17 cellular contexts compared by ENCODE assay signal in the genomic region with DNA sequence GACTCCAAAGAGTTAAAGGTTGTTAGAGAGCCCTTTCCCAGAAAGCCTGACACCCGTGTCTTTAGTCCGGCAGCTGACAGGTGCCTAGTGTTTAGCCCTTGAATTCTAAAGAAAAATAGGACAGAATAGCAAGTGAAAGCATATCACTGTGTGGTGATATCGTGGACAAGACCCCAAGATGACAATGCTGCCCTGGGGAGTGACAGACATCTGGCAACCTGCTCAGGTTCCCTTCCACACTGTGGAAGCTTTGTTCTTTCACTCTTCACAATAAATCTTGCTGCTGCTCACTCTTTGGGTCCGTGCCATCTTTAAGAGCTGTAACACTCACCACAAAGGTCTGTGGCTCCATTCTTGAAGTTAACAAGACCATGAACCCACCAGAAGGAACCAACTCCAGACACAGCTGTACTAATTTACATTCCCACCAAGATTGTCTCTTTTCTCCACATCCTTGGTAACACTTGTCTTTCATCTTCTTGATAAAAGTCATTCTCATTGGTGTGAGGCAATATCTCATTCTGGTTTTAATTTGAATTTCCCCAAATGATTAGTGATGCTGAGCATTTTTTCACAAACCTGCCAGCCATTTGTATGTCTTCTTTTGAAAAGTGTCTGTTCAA.
DNase-seq lines count a peak whose midpoint lies in the region; ATAC-seq lines count a peak whose summit lies in the region.
"Had no signal": no experiment of that assay in that cellular context is flagged by ENCODE, and none has a peak within 500 bp of the region (broad histone marks: within the 10 kb centered on the region; RNA-seq: fewer than 3 reads in every experiment).

No MANE protein-coding gene starts in this region.

- H3K4me1 Mint-ChIP-seq in naive B cell = peaks cover 9 to 13% (median 10%) of the 10 kb centered on the region in 3 donors

- peaks cover 17 to 29% of the 10 kb centered on the region in 2 donors for H3K36me3 Mint-ChIP-seq in naive B cell

- H3K27me3 Mint-ChIP-seq in naive B cell = no peaks in the 10 kb centered on the region

- H3K4me3 Mint-ChIP-seq in naive B cell = peak overlapping the region in 5 of 8 donors; percentile 22 to 83 (median 28)

- DNase-seq in M059J (ENCODE audit: low read depth) (peak; percentile 20), naive B cell (no peak), A172 (ENCODE audit: low spot score) (no peak), midbrain (lab: John Stamatoyannopoulos, UW) (no peak), DMS153 treated with DMSO at 0.1 percent for 48 hours (lab: John Stamatoyannopoulos, UW; ENCODE audit: unreplicated experiment) (no peak)
- DNase-seq: activated CD4-positive, alpha-beta T cell treated with anti-CD3 and anti-CD28 coated beads, Interleukin-2, amount 50 U/mL, for 48 hours; activated naive CD4-positive, alpha-beta T cell treated with anti-CD3 and anti-CD28 coated beads, Interleukin-2, amount 50 U/mL, for 16 hours; activated T-cell treated with anti-CD3 and anti-CD28 coated beads, Interleukin-2, amount 50 U/mL, for 1 hour; brain microvascular endothelial cell; heart right ventricle; islet precursor cell; NCI-H69; stomach; trophoblast cell had no signal

- peak overlapping the region in 5 of 6 donors; percentile 2 to 89 (median 42) for H3K27ac Mint-ChIP-seq in naive B cell

- peak; percentile 52 for ATAC-seq in GM18868 (IDR thresholded peaks at IDR 0.05; ENCODE audit: unreplicated experiment)
- ATAC-seq in HG02623 (IDR thresholded peaks at IDR 0.05; ENCODE audit: unreplicated experiment) = peak; percentile 50
- peak in 1 of 2 donors; percentile 25 for ATAC-seq in naive B cell (ENCODE audit: low read depth in 2 of 2)
- no peak for ATAC-seq in GM19035 (IDR thresholded peaks at IDR 0.05; ENCODE audit: unreplicated experiment)
- ATAC-seq: heart right ventricle had no signal

- peaks cover 10 to 39% (median 34%) of the 10 kb centered on the region in 7 donors for H3K9me3 Mint-ChIP-seq in naive B cell
